Comparison of ENCODE assay signal across 17 cellular contexts in genomic region chr16:4918790-4919210, GRCh38. TPM values are rescaled to one million over a fixed set of nuclear protein-coding genes. Genes with fewer than 3 reads are reported as not detected.
DNase-seq lines count a peak whose midpoint lies in the region; ATAC-seq and TF ChIP-seq lines count a peak whose summit lies in the region.
"Had no signal": no experiment of that assay in that cellular context is flagged by ENCODE, and none has a peak within 500 bp of the region (broad histone marks: within the 10 kb centered on the region; RNA-seq: fewer than 3 reads in every experiment).

No MANE protein-coding gene starts in this region.

- no peak overlapping the region for H3K4me3 Mint-ChIP-seq in MCF 10A (ENCODE audit: unreplicated experiment)
- no peak overlapping the region for H3K4me3 Mint-ChIP-seq in neural progenitor cell
- H3K4me3 Mint-ChIP-seq: activated CD8-positive, alpha-beta T cell treated with anti-CD3 and anti-CD28 coated beads for 36 hours; CD14-positive monocyte; stimulated activated naive B cell treated with anti-CD40 and anti-IgM and Interleukin-4, amounts not matched to agents 10 μg/mL and 1 μg/mL and 100 μg/mL, for 72 hours had no signal

- no peak overlapping the region for H3K9ac ChIP-seq in neural progenitor cell
- H3K9ac ChIP-seq: KMS-11 had no signal

- TF ChIP-seq CTCF in breast epithelium (IDR thresholded peaks at IDR 0.05): no peak
- no peak for TF ChIP-seq CTCF in MCF 10A (IDR thresholded peaks at IDR 0.05; ENCODE audit: unreplicated experiment)
- TF ChIP-seq CTCF in neural progenitor cell (IDR thresholded peaks at IDR 0.05): no peak
- no peak for TF ChIP-seq CTCF in vagina (IDR thresholded peaks at IDR 0.05)

- H3K36me3 ChIP-seq in breast epithelium (no peaks in the 10 kb centered on the region), neural progenitor cell (no peaks in the 10 kb centered on the region), vagina (peaks cover 0 to 3% of the 10 kb centered on the region in 2 donors)

- DNase-seq in breast epithelium (ENCODE audit: low spot score in 2 of 2) (peak in 1 of 2 donors; percentile 45), MCF 10A (ENCODE audit: unreplicated experiment) (no peak), neural progenitor cell (ENCODE audit: low spot score) (no peak), vagina (ENCODE audit: extremely low spot score in 2 of 2) (no peak)
- DNase-seq: activated CD8-positive, alpha-beta T cell treated with anti-CD3 and anti-CD28 coated beads for 36 hours; foreskin keratinocyte; NCI-H1694; right cardiac atrium; stimulated activated naive B cell treated with anti-CD40 and anti-IgM and Interleukin-4, amounts not matched to agents 10 μg/mL and 1 μg/mL and 100 μg/mL, for 72 hours had no signal

- ATAC-seq in esophagus mucosa: peak; percentile 76
- no peak for ATAC-seq in HG03280 (IDR thresholded peaks at IDR 0.05; ENCODE audit: unreplicated experiment)
- no peak for ATAC-seq in HG03442 (IDR thresholded peaks at IDR 0.05; ENCODE audit: unreplicated experiment)
- no peak for ATAC-seq in HG02571 (IDR thresholded peaks at IDR 0.05; ENCODE audit: unreplicated experiment)
- ATAC-seq: activated CD8-positive, alpha-beta T cell treated with anti-CD3 and anti-CD28 coated beads for 36 hours; foreskin keratinocyte; right cardiac atrium; Right ventricle myocardium inferior; stimulated activated naive B cell treated with anti-CD40 and anti-IgM and Interleukin-4, amounts not matched to agents 10 μg/mL and 1 μg/mL and 100 μg/mL, for 72 hours had no signal

- H4K20me1 ChIP-seq in neural progenitor cell (ENCODE audit: low read depth): peaks cover 1% of the 10 kb centered on the region

- H3K4me1 Mint-ChIP-seq in MCF 10A (ENCODE audit: insufficient read depth, unreplicated experiment): peaks cover 24% of the 10 kb centered on the region
- H3K4me1 Mint-ChIP-seq in neural progenitor cell: peaks cover 9% of the 10 kb centered on the region
- H3K4me1 Mint-ChIP-seq: CD14-positive monocyte; stimulated activated naive B cell treated with anti-CD40 and anti-IgM and Interleukin-4, amounts not matched to agents 10 μg/mL and 1 μg/mL and 100 μg/mL, for 72 hours had no signal

- intact Hi-C loops in breast epithelium (cut with DNase I; ENCODE audit: low total_unique reads) (no loop called here), MCF 10A (cut with micrococcal nuclease) (no loop called here), vagina (cut with DNase I) (no loop called here)

- H3K9me3 ChIP-seq in breast epithelium (no peaks in the 10 kb centered on the region), neural progenitor cell (ENCODE audit: low read depth) (no peaks in the 10 kb centered on the region), vagina (no peaks in the 10 kb centered on the region)

- no peak overlapping the region for H3K27ac Mint-ChIP-seq in MCF 10A (ENCODE audit: low read depth, unreplicated experiment)
- no peak overlapping the region for H3K27ac Mint-ChIP-seq in neural progenitor cell
- H3K27ac Mint-ChIP-seq: activated CD8-positive, alpha-beta T cell treated with anti-CD3 and anti-CD28 coated beads for 36 hours; stimulated activated naive B cell treated with anti-CD40 and anti-IgM and Interleukin-4, amounts not matched to agents 10 μg/mL and 1 μg/mL and 100 μg/mL, for 72 hours had no signal

- H3K4me3 ChIP-seq in breast epithelium: no peak overlapping the region
- H3K4me3 ChIP-seq in neural progenitor cell: no peak overlapping the region
- no peak overlapping the region for H3K4me3 ChIP-seq in vagina

- CTCF ChIA-PET in MCF 10A (lab: Yijun Ruan, JAX): interaction anchor here (0.6 to 2.5 kb wide), 2 partner anchors 9 to 18 kb away, joined by 3 to 10 read pairs; partner anchors contain the start of gene PPL

- TF ChIP-seq POLR2A in breast epithelium (IDR thresholded peaks at IDR 0.05) (no peak), vagina (IDR thresholded peaks at IDR 0.05) (no peak)

- BruUV-seq in MCF 10A (replicated peaks; lab: Mats Ljungman, UMichigan): no TSS peak

- H3K79me2 ChIP-seq in neural progenitor cell (ENCODE audit: low read depth): no peaks in the 10 kb centered on the region

- H3K27me3 Mint-ChIP-seq in MCF 10A (ENCODE audit: insufficient read depth, unreplicated experiment) (no peaks in the 10 kb centered on the region), neural progenitor cell (ENCODE audit: insufficient read depth, low read depth) (peaks cover 3% of the 10 kb centered on the region)
- H3K27me3 Mint-ChIP-seq: activated CD8-positive, alpha-beta T cell treated with anti-CD3 and anti-CD28 coated beads for 36 hours had no signal

- H3K27me3 ChIP-seq in breast epithelium: no peaks in the 10 kb centered on the region
- no peaks in the 10 kb centered on the region for H3K27me3 ChIP-seq in neural progenitor cell
- H3K27me3 ChIP-seq in vagina: no peaks in the 10 kb centered on the region
- H3K27me3 ChIP-seq: foreskin keratinocyte had no signal

- POLR2A ChIA-PET in MCF 10A (lab: Yijun Ruan, JAX): interaction anchor here (1.9 to 4.2 kb wide), 2 partner anchors 17 to 26 kb away, joined by 6 to 21 read pairs; partner anchors contain the start of gene PPL

- H3K4me1 ChIP-seq in breast epithelium (peaks cover 0 to 4% of the 10 kb centered on the region in 2 donors), neural progenitor cell (peaks cover 7% of the 10 kb centered on the region), vagina (peaks cover 61% of the 10 kb centered on the region)

- no peaks in the 10 kb centered on the region for H3K9me3 Mint-ChIP-seq in MCF 10A (ENCODE audit: unreplicated experiment)
- no peaks in the 10 kb centered on the region for H3K9me3 Mint-ChIP-seq in neural progenitor cell
- H3K9me3 Mint-ChIP-seq: activated CD8-positive, alpha-beta T cell treated with anti-CD3 and anti-CD28 coated beads for 36 hours; CD14-positive monocyte; stimulated activated naive B cell treated with anti-CD40 and anti-IgM and Interleukin-4, amounts not matched to agents 10 μg/mL and 1 μg/mL and 100 μg/mL, for 72 hours had no signal

- H3K27ac ChIP-seq in breast epithelium (peak overlapping the region; percentile 74 to 77), neural progenitor cell (no peak overlapping the region), vagina (peak overlapping the region; percentile 53)
- H3K27ac ChIP-seq: foreskin keratinocyte, KMS-11 had no signal

- H3K36me3 Mint-ChIP-seq in MCF 10A (ENCODE audit: insufficient read depth, unreplicated experiment): peaks cover 45% of the 10 kb centered on the region
- no peaks in the 10 kb centered on the region for H3K36me3 Mint-ChIP-seq in neural progenitor cell
- H3K36me3 Mint-ChIP-seq: CD14-positive monocyte; stimulated activated naive B cell treated with anti-CD40 and anti-IgM and Interleukin-4, amounts not matched to agents 10 μg/mL and 1 μg/mL and 100 μg/mL, for 72 hours had no signal

- peak overlapping the region; percentile 57 for H2AFZ ChIP-seq in neural progenitor cell (replicated peaks)

- H3F3A ChIP-seq in neural progenitor cell (ENCODE audit: low read depth): peaks cover 2% of the 10 kb centered on the region

- H3K4me2 ChIP-seq in neural progenitor cell: no peak overlapping the region
- H3K4me2 ChIP-seq: KMS-11 had no signal

RNA-seq across cellular contexts. Expression of gene PPL, which starts 18.1 kb away (rescaled TPM):
- total RNA-seq in breast epithelium (100 to 1,000 TPM in 1 of 3 donors, 10 to 100 TPM in 2; 53.1 to 169 (median 97.5) TPM), MCF 10A (2022) (49.1 and 50.1 TPM in 2 replicates), esophagus mucosa (705 TPM), neural progenitor cell (ENCODE audit: low replicate concordance) (1.0 and 2.8 TPM in 2 replicates), vagina (391 TPM)

RNA-seq across cellular contexts. Expression of gene SEC14L5, which starts 39.3 kb away (rescaled TPM):
- total RNA-seq in breast epithelium (1 to 10 TPM in 1 of 3 donors, under 1 TPM in 2; 0.33 to 1.3 (median 0.59) TPM), MCF 10A (2022) (0.22 TPM in 1 of 2 replicates, not detected in the other), esophagus mucosa (1.2 TPM), neural progenitor cell (ENCODE audit: low replicate concordance) (0.41 and 0.65 TPM in 2 replicates), vagina (0.49 TPM)
- total RNA-seq: A172, foreskin keratinocyte had no signal

Comparison
In these comparisons a context has a peak if more than half of its experiments do, and no peak if none do; other contexts are left out.
1. RNA of gene PPL, which starts 18.1 kb away (total RNA-seq): 705 TPM in esophagus mucosa (single experiment), 391 TPM in vagina (single experiment), 53.1 to 169 TPM in breast epithelium and 49.1 to 50.1 TPM in MCF 10A; 1.0 to 2.8 TPM in neural progenitor cell; every median in the first group is over 10 times any median in the second.